In genomic region chr6:130585587-130585986, GRCh38 we compare ENCODE assay signal across 17 cellular contexts.
"Had no signal": no experiment of that assay in that cellular context is flagged by ENCODE, and none has a peak within 500 bp of the region (broad histone marks: within the 10 kb centered on the region; RNA-seq: fewer than 3 reads in every experiment).

No MANE protein-coding gene starts in this region.

- H3K4me1 ChIP-seq: esophagus muscularis mucosa, lower lobe of right lung, stomach had no signal

- H3K36me3 Mint-ChIP-seq: activated naive CD4-positive, alpha-beta T cell treated with anti-CD3 and anti-CD28 coated beads, Interleukin-2, amount 50 U/mL, for 24 hours; WTC11 had no signal

- H3K27ac Mint-ChIP-seq: activated naive CD4-positive, alpha-beta T cell treated with anti-CD3 and anti-CD28 coated beads, Interleukin-2, amount 50 U/mL, for 24 hours; WTC11 had no signal

- H3K4me1 Mint-ChIP-seq: WTC11 had no signal

- H3K27ac ChIP-seq: dorsolateral prefrontal cortex, esophagus muscularis mucosa, lower lobe of right lung, stomach, thoracic aorta had no signal

- H3K4me3 ChIP-seq: dorsolateral prefrontal cortex, esophagus muscularis mucosa, lower lobe of right lung, stomach, thoracic aorta had no signal

- H3K9me3 Mint-ChIP-seq: WTC11 had no signal

- H3K27me3 Mint-ChIP-seq: activated naive CD4-positive, alpha-beta T cell treated with anti-CD3 and anti-CD28 coated beads, Interleukin-2, amount 50 U/mL, for 24 hours had no signal

- H3K36me3 ChIP-seq: esophagus muscularis mucosa, lower lobe of right lung, stomach, thoracic aorta had no signal

- H3K27me3 ChIP-seq: esophagus muscularis mucosa, stomach had no signal

- H3K4me3 Mint-ChIP-seq: activated naive CD4-positive, alpha-beta T cell treated with anti-CD3 and anti-CD28 coated beads, Interleukin-2, amount 50 U/mL, for 24 hours; WTC11 had no signal

- ATAC-seq: left cardiac atrium, lower lobe of right lung, WTC11 had no signal

- H3K9me3 ChIP-seq: esophagus muscularis mucosa, lower lobe of right lung, stomach, thoracic aorta had no signal

- DNase-seq: activated CD8-positive, alpha-beta memory T cell treated with anti-CD3 and anti-CD28 coated beads, Interleukin-2, amount 50 U/mL, for 48 hours; amygdala; dorsolateral prefrontal cortex; foreskin melanocyte; head of caudate nucleus; left cardiac atrium; lower lobe of right lung; midbrain; posterior cingulate gyrus; stimulated activated CD4-positive, alpha-beta T cell treated with anti-CD3 and anti-CD28 coated beads, Interleukin-15, amount 100 ng/mL, for 24 hours; stimulated activated CD4-positive, alpha-beta T cell treated with anti-CD3 and anti-CD28 coated beads, Interleukin-4, amount 100 ng/mL, for 24 hours; stomach; T1000 had no signal
